13 cellular contexts compared by ENCODE assay signal in the genomic region with DNA sequence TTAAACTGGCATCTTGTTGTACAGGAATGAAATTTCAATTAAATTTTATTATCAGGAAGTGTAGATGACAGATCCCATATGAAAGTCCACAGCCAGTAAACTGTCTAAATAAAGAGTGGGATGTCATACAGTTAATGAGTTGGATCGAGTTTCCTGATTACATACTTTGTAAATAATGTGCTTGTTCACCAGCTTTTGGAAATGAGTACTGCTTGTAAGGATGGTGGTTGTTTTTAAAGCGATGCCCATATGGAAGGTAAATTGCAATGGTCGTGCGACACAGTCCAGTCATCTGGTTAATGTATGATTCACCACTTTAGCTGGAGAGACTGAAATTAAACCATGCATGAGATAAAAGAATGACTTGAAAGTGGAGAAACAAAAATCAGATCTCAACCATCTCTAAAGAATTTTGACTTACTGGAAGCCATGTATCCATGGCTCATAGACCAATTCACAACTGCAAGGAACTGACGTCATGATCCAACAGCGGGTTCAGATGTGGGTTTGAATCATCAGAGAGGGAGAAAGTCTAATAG. TPM values are rescaled to one million over a fixed set of nuclear protein-coding genes. Genes with fewer than 3 reads are reported as not detected.
DNase-seq lines count a peak whose midpoint lies in the region; ATAC-seq and TF ChIP-seq lines count a peak whose summit lies in the region.
"Had no signal": no experiment of that assay in that cellular context is flagged by ENCODE, and none has a peak within 500 bp of the region (broad histone marks: within the 10 kb centered on the region; RNA-seq: fewer than 3 reads in every experiment).

No MANE protein-coding gene starts in this region.

- no peaks in the 10 kb centered on the region for H3K79me2 ChIP-seq in osteoblast (ENCODE audit: insufficient read depth, low read length)
- H3K79me2 ChIP-seq: parathyroid adenoma had no signal

- no peaks in the 10 kb centered on the region for H3K27me3 ChIP-seq in osteoblast (ENCODE audit: insufficient read depth, low read length)
- H3K27me3 ChIP-seq: thyroid gland had no signal

- no peak overlapping the region for H3K27ac ChIP-seq in osteoblast (ENCODE audit: low read depth, low read length)
- H3K27ac ChIP-seq: epithelial cell of prostate, parathyroid adenoma, thyroid gland had no signal

- ATAC-seq in GM21737 (IDR thresholded peaks at IDR 0.05; ENCODE audit: unreplicated experiment) = no peak
- ATAC-seq: left cardiac atrium had no signal

- no peaks in the 10 kb centered on the region for H4K20me1 ChIP-seq in osteoblast (ENCODE audit: insufficient read depth, low read length)

- DNase-seq in Daoy (ENCODE audit: low read depth) (peak; percentile 94), LHCN-M2 (ENCODE audit: low read depth) (peak; percentile 61), cardiac fibroblast (ENCODE audit: low read depth in 2 of 2) (peak; percentile 22 to 66), osteoblast (ENCODE audit: insufficient read length, low spot score, missing footprints) (no peak), NCI-H526 (lab: John Stamatoyannopoulos, UW) (no peak)
- no peak for DNase-seq in activated effector memory CD4-positive, alpha-beta T cell treated with anti-CD3 and anti-CD28 coated beads, Interleukin-2, amount 50 U/mL, for 16 hours
- DNase-seq: aorta; left cardiac atrium; NK-92 treated with Interleukin-12 subunit alpha and Interleukin-12 subunit beta, amount 100 ng/mL, for 24 hours; thyroid gland had no signal

- H3K4me1 ChIP-seq in osteoblast (ENCODE audit: insufficient read depth, low read length) = peaks cover 4% of the 10 kb centered on the region
- H3K4me1 ChIP-seq: parathyroid adenoma, thyroid gland had no signal

- H3K4me3 ChIP-seq in cardiac fibroblast (replicated peaks in 1 of 2; ENCODE audit: low read depth in 2 of 2, low read length in 2 of 2) (no peak overlapping the region), osteoblast (ENCODE audit: insufficient read depth, low read length) (no peak overlapping the region)
- H3K4me3 ChIP-seq: thyroid gland had no signal

- no peak overlapping the region for H2AFZ ChIP-seq in osteoblast (ENCODE audit: low read length)
- H2AFZ ChIP-seq: parathyroid adenoma had no signal

- no peaks in the 10 kb centered on the region for H3K9me3 ChIP-seq in osteoblast (ENCODE audit: low read depth, low read length)
- H3K9me3 ChIP-seq: thyroid gland had no signal

- no peaks in the 10 kb centered on the region for H3K36me3 ChIP-seq in osteoblast (ENCODE audit: insufficient read depth, low read length)
- H3K36me3 ChIP-seq: thyroid gland had no signal

- peak overlapping the region; percentile 17 for H3K4me2 ChIP-seq in osteoblast (ENCODE audit: insufficient read depth, low read length)

- TF ChIP-seq CTCF in cardiac fibroblast (IDR thresholded peaks at IDR 0.05; ENCODE audit: low read depth, low read length) (no peak), osteoblast (IDR thresholded peaks at IDR 0.05; ENCODE audit: extremely low read depth, low read depth, low read length) (no peak)

RNA-seq across cellular contexts. Expression of a gene that starts 48.8 kb away (rescaled TPM):
- total RNA-seq in Daoy (2014; rRNA removed; shearing (Covaris generic)) = 6.5 and 8.9 TPM in 2 replicates
- 2.1 and 2.4 TPM in 2 replicates for total RNA-seq in LHCN-M2 (2014; rRNA removed)
- polyA plus RNA-seq in LHCN-M2 (2012) = 0.45 TPM
- total RNA-seq in osteoblast = 2.2 and 2.7 TPM in 2 replicates

Comparison
In these comparisons a context has a peak if more than half of its experiments do, and no peak if none do; other contexts are left out.
1. DNase-seq: peak in Daoy (single experiment), LHCN-M2 (single experiment) and cardiac fibroblast (2 of 2); none in osteoblast (single experiment), activated effector memory CD4-positive, alpha-beta T cell treated with anti-CD3 and anti-CD28 coated beads, Interleukin-2, amount 50 U/mL, for 16 hours (single experiment) and NCI-H526 (0 of 2).